17 cellular contexts compared by ENCODE assay signal in genomic region chr14:52900731-52901130, GRCh38.
"Had no signal": no experiment of that assay in that cellular context is flagged by ENCODE, and none has a peak within 500 bp of the region (broad histone marks: within the 10 kb centered on the region; RNA-seq: fewer than 3 reads in every experiment).

No MANE protein-coding gene starts in this region.

- H3K27ac Mint-ChIP-seq: activated naive CD4-positive, alpha-beta T cell treated with anti-CD3 and anti-CD28 coated beads, Interleukin-2, amount 50 U/mL, for 24 hours; dendritic cell treated with granulocyte-macrophage colony-stimulating factor and Interleukin-4, amounts not matched to agents 40 ng/mL and 50 ng/mL, for 4 days; memory B cell had no signal

- H3K4me3 ChIP-seq: ascending aorta, hepatocyte, tibial nerve, uterus had no signal

- H3K27me3 Mint-ChIP-seq: activated naive CD4-positive, alpha-beta T cell treated with anti-CD3 and anti-CD28 coated beads, Interleukin-2, amount 50 U/mL, for 24 hours; dendritic cell treated with granulocyte-macrophage colony-stimulating factor and Interleukin-4, amounts not matched to agents 40 ng/mL and 50 ng/mL, for 4 days; progenitor cell of endocrine pancreas had no signal

- H3K27me3 ChIP-seq: ascending aorta, hepatocyte, tibial nerve, uterus had no signal

- H3K27ac ChIP-seq: hepatocyte, uterus, WERI-Rb-1 had no signal

- H3K36me3 ChIP-seq: uterus had no signal

- H2AFZ ChIP-seq: hepatocyte had no signal

- ATAC-seq: left colon; stimulated activated naive CD8-positive, alpha-beta T cell treated with anti-CD3 and anti-CD28 coated beads, Interleukin-15, Interleukin-2, amounts not matched to agents 100 U/mL and 50 U/mL, for 24 hours had no signal

- H3K36me3 Mint-ChIP-seq: activated naive CD4-positive, alpha-beta T cell treated with anti-CD3 and anti-CD28 coated beads, Interleukin-2, amount 50 U/mL, for 24 hours; memory B cell had no signal

- H3K4me2 ChIP-seq: hepatocyte had no signal

- H3K9me3 Mint-ChIP-seq: activated naive CD4-positive, alpha-beta T cell treated with anti-CD3 and anti-CD28 coated beads, Interleukin-2, amount 50 U/mL, for 24 hours; dendritic cell treated with granulocyte-macrophage colony-stimulating factor and Interleukin-4, amounts not matched to agents 40 ng/mL and 50 ng/mL, for 4 days; memory B cell had no signal

- DNase-seq: activated CD4-positive, alpha-beta T cell treated with anti-CD3 and anti-CD28 coated beads, Interleukin-2, amount 50 U/mL, for 4 hours; activated gamma-delta T cell; effector CD8-positive, alpha-beta T cell; left colon; stimulated activated CD4-positive, alpha-beta T cell treated with anti-CD3 and anti-CD28 coated beads, Interleukin-12 subunit alpha, Interleukin-12 subunit beta, amount 100 ng/mL, for 4 hours; stimulated activated CD4-positive, alpha-beta T cell treated with anti-CD3 and anti-CD28 coated beads, Interleukin-2, amount 100 ng/mL, for 24 hours; stimulated activated naive CD8-positive, alpha-beta T cell treated with anti-CD3 and anti-CD28 coated beads, Interleukin-15, Interleukin-2, amounts not matched to agents 100 U/mL and 50 U/mL, for 24 hours; T-helper 2 cell; uterus; WERI-Rb-1 had no signal

- H3K4me1 Mint-ChIP-seq: activated naive CD4-positive, alpha-beta T cell treated with anti-CD3 and anti-CD28 coated beads, Interleukin-2, amount 50 U/mL, for 24 hours; memory B cell had no signal

- H3K4me3 Mint-ChIP-seq: activated naive CD4-positive, alpha-beta T cell treated with anti-CD3 and anti-CD28 coated beads, Interleukin-2, amount 50 U/mL, for 24 hours; dendritic cell treated with granulocyte-macrophage colony-stimulating factor and Interleukin-4, amounts not matched to agents 40 ng/mL and 50 ng/mL, for 4 days; memory B cell had no signal

- H3K4me1 ChIP-seq: uterus had no signal

- H3K9me3 ChIP-seq: ascending aorta, tibial nerve, uterus had no signal
